In genomic region chr4:152946460-152946859, GRCh38 we compare ENCODE assay signal across 12 cellular contexts. TPM values are rescaled to one million over a fixed set of nuclear protein-coding genes. Genes with fewer than 3 reads are reported as not detected.
DNase-seq lines count a peak whose midpoint lies in the region; ATAC-seq and TF ChIP-seq lines count a peak whose summit lies in the region.
"Had no signal": no experiment of that assay in that cellular context is flagged by ENCODE, and none has a peak within 500 bp of the region (broad histone marks: within the 10 kb centered on the region; RNA-seq: fewer than 3 reads in every experiment).

No MANE protein-coding gene starts in this region.

- in situ Hi-C loops in GM13976 (cut with MboI; ENCODE audit: low sequenced_read_pairs, unreplicated experiment), result no loop called here

- no peak for ATAC-seq in WTC11
- ATAC-seq in GM19463 (IDR thresholded peaks at IDR 0.05; ENCODE audit: unreplicated experiment), result no peak
- ATAC-seq: HCT116 had no signal

- DNase-seq in DMS 273 (lab: John Stamatoyannopoulos, UW; ENCODE audit: unreplicated experiment), result peak; percentile 4
- DNase-seq in DMS 273 treated with DMSO at 0.1 percent for 48 hours (lab: John Stamatoyannopoulos, UW), result no peak
- no peak for DNase-seq in WTC11 (ENCODE audit: low spot score)
- DNase-seq in fibroblast of villous mesenchyme (ENCODE audit: low read depth), result peak; percentile 12
- no peak for DNase-seq in osteocyte (ENCODE audit: extremely low spot score, unreplicated experiment)
- DNase-seq in HCEC 1CT, result no peak
- no peak for DNase-seq in GM13976 (ENCODE audit: low spot score)
- DNase-seq: AML-193, DMS79 had no signal

- H3K36me3 Mint-ChIP-seq in WTC11 (peaks cover 55% of the 10 kb centered on the region), osteocyte (ENCODE audit: unreplicated experiment) (peaks cover 48% of the 10 kb centered on the region)

- H3K4me1 Mint-ChIP-seq in WTC11 (peaks cover 55% of the 10 kb centered on the region), osteocyte (ENCODE audit: unreplicated experiment) (peaks cover 68% of the 10 kb centered on the region)

- no peaks in the 10 kb centered on the region for H3K27me3 Mint-ChIP-seq in WTC11 (ENCODE audit: low read depth)
- H3K27me3 Mint-ChIP-seq in osteocyte (ENCODE audit: unreplicated experiment), result no peaks in the 10 kb centered on the region

- TF ChIP-seq CTCF in WTC11 (IDR thresholded peaks at IDR 0.05), result no peak
- TF ChIP-seq CTCF in fibroblast of villous mesenchyme (IDR thresholded peaks at IDR 0.05; ENCODE audit: insufficient read depth, low read depth, low read length), result no peak
- TF ChIP-seq CTCF in osteocyte (IDR thresholded peaks at IDR 0.05), result no peak
- no peak for TF ChIP-seq CTCF in GM13976 (IDR thresholded peaks at IDR 0.05; ENCODE audit: borderline replicate concordance, control extremely low read depth, extremely low read depth, insufficient read depth, missing control alignments)

- no peaks in the 10 kb centered on the region for H3K9me3 Mint-ChIP-seq in WTC11
- H3K9me3 Mint-ChIP-seq in osteocyte (ENCODE audit: unreplicated experiment), result no peaks in the 10 kb centered on the region

- POLR2A ChIA-PET in WTC11 (lab: Charles Lee), result no interaction called here

- CTCF ChIA-PET in WTC11 (lab: Charles Lee), result no interaction called here

- H3K27ac Mint-ChIP-seq in WTC11 (peak overlapping the region; percentile 10; the same call in 1 of the 2 replicates), osteocyte (ENCODE audit: unreplicated experiment) (peak overlapping the region; percentile 84)

- H3K4me3 ChIP-seq in fibroblast of villous mesenchyme (ENCODE audit: low read depth, low read length), result no peak overlapping the region
- H3K4me3 ChIP-seq: BLaER1 had no signal

- H3K4me3 Mint-ChIP-seq in WTC11 (no peak overlapping the region), osteocyte (ENCODE audit: unreplicated experiment) (peak overlapping the region; percentile 3)

TF ChIP-seq in WTC11, 78 proteins besides CTCF, POLR2A, EP300 and RAD21:
- TF ChIP-seq, protein P1, sequence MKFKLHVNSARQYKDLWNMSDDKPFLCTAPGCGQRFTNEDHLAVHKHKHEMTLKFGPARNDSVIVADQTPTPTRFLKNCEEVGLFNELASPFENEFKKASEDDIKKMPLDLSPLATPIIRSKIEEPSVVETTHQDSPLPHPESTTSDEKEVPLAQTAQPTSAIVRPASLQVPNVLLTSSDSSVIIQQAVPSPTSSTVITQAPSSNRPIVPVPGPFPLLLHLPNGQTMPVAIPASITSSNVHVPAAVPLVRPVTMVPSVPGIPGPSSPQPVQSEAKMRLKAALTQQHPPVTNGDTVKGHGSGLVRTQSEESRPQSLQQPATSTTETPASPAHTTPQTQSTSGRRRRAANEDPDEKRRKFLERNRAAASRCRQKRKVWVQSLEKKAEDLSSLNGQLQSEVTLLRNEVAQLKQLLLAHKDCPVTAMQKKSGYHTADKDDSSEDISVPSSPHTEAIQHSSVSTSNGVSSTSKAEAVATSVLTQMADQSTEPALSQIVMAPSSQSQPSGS (CRISPR knock-in tag; IDR thresholded peaks at IDR 0.05; ENCODE audit: borderline replicate concordance, low read depth), result no peak
- TF ChIP-seq ZSCAN18 (CRISPR knock-in tag; IDR thresholded peaks at IDR 0.05) (no peak), TEAD4 (CRISPR knock-in tag; IDR thresholded peaks at IDR 0.05) (no peak), JUN (CRISPR knock-in tag; IDR thresholded peaks at IDR 0.05) (no peak), NFATC4 (CRISPR knock-in tag; IDR thresholded peaks at IDR 0.05) (no peak), CDX4 (CRISPR knock-in tag; IDR thresholded peaks at IDR 0.05; ENCODE audit: borderline replicate concordance) (no peak), FOXK1 (CRISPR knock-in tag; IDR thresholded peaks at IDR 0.05) (no peak), CREB1 (CRISPR knock-in tag; IDR thresholded peaks at IDR 0.05) (no peak), ELF4 (CRISPR knock-in tag; IDR thresholded peaks at IDR 0.05; ENCODE audit: low read depth) (no peak)
- TF ChIP-seq, protein P2, sequence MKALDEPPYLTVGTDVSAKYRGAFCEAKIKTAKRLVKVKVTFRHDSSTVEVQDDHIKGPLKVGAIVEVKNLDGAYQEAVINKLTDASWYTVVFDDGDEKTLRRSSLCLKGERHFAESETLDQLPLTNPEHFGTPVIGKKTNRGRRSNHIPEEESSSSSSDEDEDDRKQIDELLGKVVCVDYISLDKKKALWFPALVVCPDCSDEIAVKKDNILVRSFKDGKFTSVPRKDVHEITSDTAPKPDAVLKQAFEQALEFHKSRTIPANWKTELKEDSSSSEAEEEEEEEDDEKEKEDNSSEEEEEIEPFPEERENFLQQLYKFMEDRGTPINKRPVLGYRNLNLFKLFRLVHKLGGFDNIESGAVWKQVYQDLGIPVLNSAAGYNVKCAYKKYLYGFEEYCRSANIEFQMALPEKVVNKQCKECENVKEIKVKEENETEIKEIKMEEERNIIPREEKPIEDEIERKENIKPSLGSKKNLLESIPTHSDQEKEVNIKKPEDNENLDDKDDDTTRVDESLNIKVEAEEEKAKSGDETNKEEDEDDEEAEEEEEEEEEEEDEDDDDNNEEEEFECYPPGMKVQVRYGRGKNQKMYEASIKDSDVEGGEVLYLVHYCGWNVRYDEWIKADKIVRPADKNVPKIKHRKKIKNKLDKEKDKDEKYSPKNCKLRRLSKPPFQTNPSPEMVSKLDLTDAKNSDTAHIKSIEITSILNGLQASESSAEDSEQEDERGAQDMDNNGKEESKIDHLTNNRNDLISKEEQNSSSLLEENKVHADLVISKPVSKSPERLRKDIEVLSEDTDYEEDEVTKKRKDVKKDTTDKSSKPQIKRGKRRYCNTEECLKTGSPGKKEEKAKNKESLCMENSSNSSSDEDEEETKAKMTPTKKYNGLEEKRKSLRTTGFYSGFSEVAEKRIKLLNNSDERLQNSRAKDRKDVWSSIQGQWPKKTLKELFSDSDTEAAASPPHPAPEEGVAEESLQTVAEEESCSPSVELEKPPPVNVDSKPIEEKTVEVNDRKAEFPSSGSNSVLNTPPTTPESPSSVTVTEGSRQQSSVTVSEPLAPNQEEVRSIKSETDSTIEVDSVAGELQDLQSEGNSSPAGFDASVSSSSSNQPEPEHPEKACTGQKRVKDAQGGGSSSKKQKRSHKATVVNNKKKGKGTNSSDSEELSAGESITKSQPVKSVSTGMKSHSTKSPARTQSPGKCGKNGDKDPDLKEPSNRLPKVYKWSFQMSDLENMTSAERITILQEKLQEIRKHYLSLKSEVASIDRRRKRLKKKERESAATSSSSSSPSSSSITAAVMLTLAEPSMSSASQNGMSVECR (CRISPR knock-in tag; IDR thresholded peaks at IDR 0.05; ENCODE audit: borderline replicate concordance), result no peak

RNA-seq across cellular contexts. Expression of gene FHDC1, which starts 10.3 kb away (rescaled TPM):
- total RNA-seq in WTC11 (2021), result 15.5 to 18.1 TPM (median 17.1 TPM) in 3 replicates
- total RNA-seq in fibroblast of villous mesenchyme, result 0.32 and 1.7 TPM in 2 replicates
- total RNA-seq in osteocyte, result 22.1 and 22.3 TPM in 2 replicates

Comparison
In these comparisons a context has a peak if more than half of its experiments do, and no peak if none do; other contexts are left out.
1. DNase-seq: peak in DMS 273 (single experiment) and fibroblast of villous mesenchyme (single experiment); none in DMS 273 treated with DMSO at 0.1 percent for 48 hours (single experiment), WTC11 (single experiment), osteocyte (single experiment), HCEC 1CT (single experiment) and GM13976 (single experiment).